Comparison of ENCODE assay signal across 8 cellular contexts in the genomic region with DNA sequence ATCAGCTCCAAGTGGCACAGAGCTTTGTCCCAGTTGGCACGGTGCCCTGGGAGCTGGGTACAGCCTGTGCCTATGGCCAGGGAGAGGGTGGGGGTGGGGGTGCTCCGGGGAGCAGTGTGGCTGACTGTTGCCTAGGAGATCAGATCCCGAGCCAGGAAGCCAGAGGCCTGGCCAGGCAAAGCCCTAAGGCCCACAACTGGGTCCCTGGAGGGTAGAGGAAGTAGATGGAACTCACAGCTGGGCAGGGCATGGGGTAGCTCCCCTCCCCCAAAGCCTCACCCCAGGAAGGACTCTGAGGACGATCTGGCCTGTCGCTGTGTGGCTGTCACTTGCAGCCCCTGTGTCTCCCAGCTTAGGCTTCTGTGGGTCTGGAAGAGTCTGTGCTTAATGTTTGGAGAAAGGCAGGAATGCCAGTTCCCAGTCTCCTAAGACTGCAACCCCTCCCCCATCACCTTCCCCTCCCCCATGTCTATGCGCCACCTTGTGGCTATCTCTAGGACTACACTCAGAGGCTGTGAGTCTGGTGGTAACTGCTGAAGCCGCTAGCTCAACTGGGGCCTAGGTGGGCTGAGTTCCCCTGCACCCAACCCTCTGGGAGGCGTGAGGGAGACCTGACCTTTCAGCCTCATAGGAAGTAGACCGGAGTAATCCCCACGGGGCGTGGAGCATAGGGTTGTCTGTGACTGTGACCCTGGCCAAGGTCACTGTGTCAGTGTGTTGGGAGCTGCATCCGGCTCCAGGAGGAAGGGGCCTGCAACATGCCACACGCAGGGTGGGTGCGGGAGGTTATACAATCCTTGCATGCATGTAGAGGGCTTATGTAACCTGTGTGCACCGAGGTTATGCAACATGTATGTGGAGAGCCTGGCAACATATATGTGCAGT. TPM values are rescaled to one million over a fixed set of nuclear protein-coding genes. Genes with fewer than 3 reads are reported as not detected.
DNase-seq lines count a peak whose midpoint lies in the region; ATAC-seq and TF ChIP-seq lines count a peak whose summit lies in the region.

No MANE protein-coding gene starts in this region.

- ATAC-seq in activated B cell treated with CpG ODN at 0.5 μM for 24 hours (ENCODE audit: low read depth) (peak; percentile 96), left colon (peak; percentile 33)

- H3K4me1 Mint-ChIP-seq in activated B cell treated with CpG ODN at 0.5 μM for 24 hours: peaks cover 28% of the 10 kb centered on the region

- intact Hi-C loops in activated B cell treated with CpG ODN at 0.5 μM for 24 hours (cut with micrococcal nuclease) (loop anchor here (1.0 to 5.0 kb wide), 5 partner anchors 13 to 453 kb away; partner anchors contain the start of genes MED24 and THRA), left colon (cut with DNase I, micrococcal nuclease) (no loop called here)

- H3K9me3 Mint-ChIP-seq in activated B cell treated with CpG ODN at 0.5 μM for 24 hours: no peaks in the 10 kb centered on the region

- H3K27ac Mint-ChIP-seq in activated B cell treated with CpG ODN at 0.5 μM for 24 hours: peak overlapping the region; percentile 16

- no peaks in the 10 kb centered on the region for H3K27me3 Mint-ChIP-seq in activated B cell treated with CpG ODN at 0.5 μM for 24 hours

- no peak overlapping the region for H3K4me3 Mint-ChIP-seq in activated B cell treated with CpG ODN at 0.5 μM for 24 hours

- H3K4me3 ChIP-seq in GM12865 (ENCODE audit: low read depth, low read length): no peak overlapping the region

- POLR2A ChIA-PET in activated B cell treated with CpG ODN at 0.5 μM for 24 hours (lab: Charles Lee): interaction anchor here (0.7 to 2.1 kb wide), 12 partner anchors 11 to 55 kb away, joined by 3 to 20 read pairs (median 4); partner anchors contain the start of genes MED24, NR1D1 and THRA

- CTCF ChIA-PET in activated B cell treated with CpG ODN at 0.5 μM for 24 hours (lab: Charles Lee): interaction anchor here (0.7 to 4.4 kb wide), 27 partner anchors 10 to 528 kb away, joined by 3 to 53 read pairs (median 6); partner anchors contain the start of genes MED24, NR1D1, PSMD3 and THRA

- DNase-seq in GM12865 (ENCODE audit: low read depth) (peak; percentile 72), NCI-H1694 (lab: John Stamatoyannopoulos, UW) (peak; percentile 72), activated B cell treated with CpG ODN at 0.5 μM for 24 hours (peak; percentile 52), left colon (peak; percentile 83 to 94), amniotic stem cell (lab: John Stamatoyannopoulos, UW) (no peak), NCI-H526 treated with DMSO at 0.1 percent for 48 hours (lab: John Stamatoyannopoulos, UW) (no peak)
- DNase-seq in central memory CD4-positive, alpha-beta T cell: peak; percentile 55
- DNase-seq in stimulated activated CD4-positive, alpha-beta T cell treated with anti-CD3 and anti-CD28 coated beads, Interleukin-2, amount 100 ng/mL, for 24 hours: peak; percentile 72 to 79

- peaks cover 8% of the 10 kb centered on the region for H3K36me3 Mint-ChIP-seq in activated B cell treated with CpG ODN at 0.5 μM for 24 hours (ENCODE audit: low read depth)

- TF ChIP-seq CTCF in GM12865 (IDR thresholded peaks at IDR 0.05; ENCODE audit: insufficient read depth, low read depth, low read length, missing control alignments) (peak; percentile 96), activated B cell treated with CpG ODN at 0.5 μM for 24 hours (IDR thresholded peaks at IDR 0.05) (peak; percentile 61)

RNA-seq across cellular contexts. Expression of gene THRA, which starts 12.7 kb away (rescaled TPM):
- total RNA-seq in activated B cell treated with CpG ODN at 0.5 μM for 24 hours: 5.4 and 5.9 TPM in 2 replicates
- 10 to 100 TPM; 48.4 to 56.3 TPM for total RNA-seq in left colon

RNA-seq across cellular contexts. Expression of gene MED24, which starts 21.2 kb away (rescaled TPM):
- total RNA-seq in activated B cell treated with CpG ODN at 0.5 μM for 24 hours: 110 and 127 TPM in 2 replicates
- total RNA-seq in left colon: 100 to 1,000 TPM in 1 of 2 donors, 10 to 100 TPM in 1; 63.4 to 108 TPM

RNA-seq across cellular contexts. Expression of gene NR1D1, which starts 24.9 kb away (rescaled TPM):
- total RNA-seq in activated B cell treated with CpG ODN at 0.5 μM for 24 hours (5.5 and 6.1 TPM in 2 replicates), left colon (10 to 100 TPM; 16.9 to 19.8 TPM)

RNA-seq across cellular contexts. Expression of gene MSL1, which starts 46.3 kb away (rescaled TPM):
- total RNA-seq in activated B cell treated with CpG ODN at 0.5 μM for 24 hours: 84.5 and 101 TPM in 2 replicates
- 10 to 100 TPM; 77.4 to 82.0 TPM for total RNA-seq in left colon

Comparison
In these comparisons a context has a peak if more than half of its experiments do, and no peak if none do; other contexts are left out.
1. DNase-seq: peak in GM12865 (single experiment), NCI-H1694 (single experiment), activated B cell treated with CpG ODN at 0.5 μM for 24 hours (single experiment), central memory CD4-positive, alpha-beta T cell (single experiment), left colon (2 of 2) and stimulated activated CD4-positive, alpha-beta T cell treated with anti-CD3 and anti-CD28 coated beads, Interleukin-2, amount 100 ng/mL, for 24 hours (2 of 2); none in amniotic stem cell (single experiment) and NCI-H526 treated with DMSO at 0.1 percent for 48 hours (single experiment).